ENCODE assay signal across 36 cellular contexts in genomic region chr4:76271248-76271647, GRCh38. TPM values are rescaled to one million over a fixed set of nuclear protein-coding genes. Genes with fewer than 3 reads are reported as not detected.
"Had no signal": no experiment of that assay in that cellular context is flagged by ENCODE, and none has a peak within 500 bp of the region (broad histone marks: within the 10 kb centered on the region; RNA-seq: fewer than 3 reads in every experiment).

No MANE protein-coding gene starts in this region.

- H3K27ac Mint-ChIP-seq: activated CD4-positive, alpha-beta memory T cell treated with anti-CD3 and anti-CD28 coated beads, Interleukin-2, amount 10 ng/mL, durations not matched to agents 7 days and 5 days; activated CD4-positive, alpha-beta T cell treated with anti-CD3 and anti-CD28 coated beads for 36 hours; activated CD4-positive, alpha-beta T cell treated with anti-CD3 and anti-CD28 coated beads, Interleukin-2, amount 10 ng/mL, durations not matched to agents 7 days and 5 days; activated CD8-positive, alpha-beta memory T cell treated with anti-CD3 and anti-CD28 coated beads, Interleukin-2, amount 10 ng/mL, durations not matched to agents 7 days and 5 days; activated CD8-positive, alpha-beta T cell treated with anti-CD3 and anti-CD28 coated beads, Interleukin-2, amount 10 ng/mL, durations not matched to agents 7 days and 5 days; activated naive CD4-positive, alpha-beta T cell treated with anti-CD3 and anti-CD28 coated beads, Interleukin-2, amount 10 ng/mL, durations not matched to agents 7 days and 5 days; activated naive CD4-positive, alpha-beta T cell treated with anti-CD3 and anti-CD28 coated beads, Interleukin-2, amount 50 U/mL, for 24 hours; activated naive CD8-positive, alpha-beta T cell; activated T-cell treated with anti-CD3 and anti-CD28 coated beads, Interleukin-2, amount 50 U/mL, for 24 hours; activated T-helper 2 cell treated with anti-CD3 and anti-CD28 coated beads, Interferon-gamma antibody, Interleukin-2, Interleukin-4, amounts not matched to agents 10 μg/mL and 5 μg/mL and 100 μg/mL, durations not matched to agents 14 hours and 24 hours and 36 hours; T-helper 1 cell treated with Interleukin-12 subunit alpha and Interleukin-12 subunit beta and Interleukin-4 antibody, amounts not matched to agents 30 μg/mL and 1 μg/mL, for 36 hours; T-helper 2 cell treated with Interferon-gamma antibody and Interleukin-4, amounts not matched to agents 5 μg/mL and 100 μg/mL, for 36 hours had no signal

- H3K9me3 Mint-ChIP-seq: activated CD4-positive, alpha-beta memory T cell treated with anti-CD3 and anti-CD28 coated beads, Interleukin-2, amount 10 ng/mL, durations not matched to agents 7 days and 5 days; activated CD4-positive, alpha-beta T cell treated with anti-CD3 and anti-CD28 coated beads, Interleukin-2, amount 10 ng/mL, durations not matched to agents 7 days and 5 days; activated naive CD4-positive, alpha-beta T cell treated with anti-CD3 and anti-CD28 coated beads, Interleukin-2, amount 10 ng/mL, durations not matched to agents 7 days and 5 days; activated naive CD4-positive, alpha-beta T cell treated with anti-CD3 and anti-CD28 coated beads, Interleukin-2, amount 50 U/mL, for 24 hours; activated T-cell treated with anti-CD3 and anti-CD28 coated beads, Interleukin-2, amount 50 U/mL, for 24 hours; activated T-helper 2 cell treated with anti-CD3 and anti-CD28 coated beads, Interferon-gamma antibody, Interleukin-2, Interleukin-4, amounts not matched to agents 10 μg/mL and 5 μg/mL and 100 μg/mL, durations not matched to agents 14 hours and 24 hours and 36 hours; T-helper 1 cell treated with Interleukin-12 subunit alpha and Interleukin-12 subunit beta and Interleukin-4 antibody, amounts not matched to agents 30 μg/mL and 1 μg/mL, for 36 hours; T-helper 2 cell treated with Interferon-gamma antibody and Interleukin-4, amounts not matched to agents 5 μg/mL and 100 μg/mL, for 36 hours had no signal

- H3K27ac ChIP-seq: adrenal gland, body of pancreas, brain microvascular endothelial cell, breast epithelium, VCaP had no signal

- H3K27me3 ChIP-seq: adrenal gland, body of pancreas, breast epithelium had no signal

- H3K4me3 Mint-ChIP-seq: activated CD4-positive, alpha-beta memory T cell treated with anti-CD3 and anti-CD28 coated beads, Interleukin-2, amount 10 ng/mL, durations not matched to agents 7 days and 5 days; activated CD4-positive, alpha-beta T cell treated with anti-CD3 and anti-CD28 coated beads for 36 hours; activated CD4-positive, alpha-beta T cell treated with anti-CD3 and anti-CD28 coated beads, Interleukin-2, amount 10 ng/mL, durations not matched to agents 7 days and 5 days; activated CD8-positive, alpha-beta memory T cell treated with anti-CD3 and anti-CD28 coated beads, Interleukin-2, amount 10 ng/mL, durations not matched to agents 7 days and 5 days; activated CD8-positive, alpha-beta T cell treated with anti-CD3 and anti-CD28 coated beads, Interleukin-2, amount 10 ng/mL, durations not matched to agents 7 days and 5 days; activated naive CD4-positive, alpha-beta T cell treated with anti-CD3 and anti-CD28 coated beads, Interleukin-2, amount 10 ng/mL, durations not matched to agents 7 days and 5 days; activated naive CD4-positive, alpha-beta T cell treated with anti-CD3 and anti-CD28 coated beads, Interleukin-2, amount 50 U/mL, for 24 hours; activated naive CD8-positive, alpha-beta T cell; activated T-cell treated with anti-CD3 and anti-CD28 coated beads, Interleukin-2, amount 50 U/mL, for 24 hours; T-helper 1 cell treated with Interleukin-12 subunit alpha and Interleukin-12 subunit beta and Interleukin-4 antibody, amounts not matched to agents 30 μg/mL and 1 μg/mL, for 36 hours; T-helper 2 cell treated with Interferon-gamma antibody and Interleukin-4, amounts not matched to agents 5 μg/mL and 100 μg/mL, for 36 hours had no signal

- FAIRE-seq: astrocyte, colon, TTC549 had no signal

- ATAC-seq: activated CD4-positive, alpha-beta T cell treated with anti-CD3 and anti-CD28 coated beads for 36 hours; activated CD4-positive, CD25-positive, alpha-beta regulatory T cell treated with anti-CD3 and anti-CD28 coated beads, Interleukin-2, amount 50 U/mL, for 24 hours; activated CD8-positive, alpha-beta memory T cell treated with anti-CD3 and anti-CD28 coated beads, Interleukin-2, amount 10 ng/mL, durations not matched to agents 7 days and 5 days; activated CD8-positive, alpha-beta T cell treated with anti-CD3 and anti-CD28 coated beads, Interleukin-2, amount 10 ng/mL, durations not matched to agents 7 days and 5 days; body of pancreas had no signal

- H3K9me3 ChIP-seq: adrenal gland, body of pancreas, breast epithelium had no signal

- H3K4me1 ChIP-seq: adrenal gland, body of pancreas, breast epithelium had no signal

- H3K36me3 ChIP-seq: adrenal gland, brain microvascular endothelial cell, breast epithelium had no signal

- H3K4me3 ChIP-seq: adrenal gland, body of pancreas, breast epithelium had no signal

- H3K36me3 Mint-ChIP-seq: activated naive CD4-positive, alpha-beta T cell treated with anti-CD3 and anti-CD28 coated beads, Interleukin-2, amount 10 ng/mL, durations not matched to agents 7 days and 5 days; activated naive CD4-positive, alpha-beta T cell treated with anti-CD3 and anti-CD28 coated beads, Interleukin-2, amount 50 U/mL, for 24 hours; activated naive CD8-positive, alpha-beta T cell had no signal

- H3K4me1 Mint-ChIP-seq: activated CD4-positive, alpha-beta memory T cell treated with anti-CD3 and anti-CD28 coated beads, Interleukin-2, amount 10 ng/mL, durations not matched to agents 7 days and 5 days; activated CD4-positive, alpha-beta T cell treated with anti-CD3 and anti-CD28 coated beads for 36 hours; activated CD4-positive, alpha-beta T cell treated with anti-CD3 and anti-CD28 coated beads, Interleukin-2, amount 10 ng/mL, durations not matched to agents 7 days and 5 days; activated naive CD4-positive, alpha-beta T cell treated with anti-CD3 and anti-CD28 coated beads, Interleukin-2, amount 10 ng/mL, durations not matched to agents 7 days and 5 days; activated naive CD4-positive, alpha-beta T cell treated with anti-CD3 and anti-CD28 coated beads, Interleukin-2, amount 50 U/mL, for 24 hours had no signal

- DNase-seq: activated CD4-positive, alpha-beta memory T cell treated with anti-CD3 and anti-CD28 coated beads, Interleukin-2, amount 10 ng/mL, durations not matched to agents 7 days and 5 days; activated CD4-positive, alpha-beta T cell treated with anti-CD3 and anti-CD28 coated beads for 1 hour; activated CD4-positive, alpha-beta T cell treated with anti-CD3 and anti-CD28 coated beads for 36 hours; activated CD4-positive, alpha-beta T cell treated with anti-CD3 and anti-CD28 coated beads for 48 hours; activated CD4-positive, alpha-beta T cell treated with anti-CD3 and anti-CD28 coated beads, Interleukin-2, amount 10 ng/mL, durations not matched to agents 7 days and 5 days; activated CD4-positive, alpha-beta T cell treated with anti-CD3 and anti-CD28 coated beads, Interleukin-2, amount 50 U/mL, for 48 hours; activated CD4-positive, CD25-positive, alpha-beta regulatory T cell; activated CD8-positive, alpha-beta memory T cell treated with anti-CD3 and anti-CD28 coated beads for 24 hours; activated CD8-positive, alpha-beta memory T cell treated with anti-CD3 and anti-CD28 coated beads, Interleukin-2, amount 10 ng/mL, durations not matched to agents 7 days and 5 days; activated CD8-positive, alpha-beta memory T cell treated with anti-CD3 and anti-CD28 coated beads, Interleukin-2, amount 50 U/mL, for 48 hours; activated CD8-positive, alpha-beta T cell treated with anti-CD3 and anti-CD28 coated beads, Interleukin-2, amount 10 ng/mL, durations not matched to agents 7 days and 5 days; activated effector memory CD4-positive, alpha-beta T cell treated with Interleukin-2 at 50 U/mL for 16 hours; activated gamma-delta T cell; activated naive CD4-positive, alpha-beta T cell treated with anti-CD3 and anti-CD28 coated beads, Interleukin-2, amount 10 ng/mL, durations not matched to agents 7 days and 5 days; activated naive CD4-positive, alpha-beta T cell treated with Interleukin-2 at 50 U/mL for 16 hours; activated T-cell treated with anti-CD3 and anti-CD28 coated beads, Interleukin-2, amount 50 U/mL, for 24 hours; activated T-cell treated with anti-CD3 and anti-CD28 coated beads, Interleukin-2, amount 50 U/mL, for 48 hours; adrenal gland; amniotic stem cell; aorta; body of pancreas; brain microvascular endothelial cell; central memory CD4-positive, alpha-beta T cell; T-helper 2 cell; T-helper 9 cell had no signal

RNA-seq across cellular contexts. Expression of gene FAM47E, which starts 19.7 kb away (rescaled TPM):
- total RNA-seq: activated CD4-positive, alpha-beta memory T cell treated with anti-CD3 and anti-CD28 coated beads, Interleukin-2, amount 10 ng/mL, durations not matched to agents 7 days and 5 days; activated CD4-positive, alpha-beta T cell treated with anti-CD3 and anti-CD28 coated beads for 36 hours; activated CD8-positive, alpha-beta T cell treated with anti-CD3 and anti-CD28 coated beads, Interleukin-2, amount 10 ng/mL, durations not matched to agents 7 days and 5 days; activated T-helper 2 cell treated with anti-CD3 and anti-CD28 coated beads, Interferon-gamma antibody, Interleukin-2, Interleukin-4, amounts not matched to agents 10 μg/mL and 5 μg/mL and 100 μg/mL, durations not matched to agents 14 hours and 24 hours and 36 hours had no signal
